Comparison of ENCODE assay signal across 15 cellular contexts in the genomic region with DNA sequence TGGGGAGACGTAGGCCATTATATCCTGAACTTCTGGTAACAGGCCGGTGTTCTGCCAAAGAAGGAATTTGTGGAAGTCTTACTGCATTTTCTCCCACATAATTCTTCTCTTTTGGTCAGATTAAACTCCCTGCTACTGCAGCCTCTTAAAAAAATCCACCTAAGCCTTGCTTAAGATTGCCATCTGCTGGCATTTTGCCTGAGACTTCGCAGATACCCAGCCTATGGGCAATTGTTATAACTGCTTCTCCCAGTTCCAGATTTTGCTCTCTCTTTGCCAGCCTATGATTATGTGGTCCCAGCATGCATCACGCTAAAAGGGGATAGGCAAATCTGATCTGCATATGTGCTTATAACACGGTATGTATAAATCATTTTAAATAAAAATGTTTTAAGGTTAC.
A peak's percentile ranks its signal among the peaks of the same experiment; 100 is the strongest.
DNase-seq lines count a peak whose midpoint lies in the region; TF ChIP-seq lines count a peak whose summit lies in the region.
"Had no signal": no experiment of that assay in that cellular context is flagged by ENCODE, and none has a peak within 500 bp of the region (broad histone marks: within the 10 kb centered on the region; RNA-seq: fewer than 3 reads in every experiment).

No MANE protein-coding gene starts in this region.

- no peak overlapping the region for H3K27ac ChIP-seq in sigmoid colon
- H3K27ac ChIP-seq: BLaER1 treated with 17β-estradiol and CSF1 and Interleukin-3, amounts not matched to agents 10 nM and 100 nM had no signal

- TF ChIP-seq CTCF in Calu3 (IDR thresholded peaks at IDR 0.05; ENCODE audit: unreplicated experiment) (no peak), nephron progenitor cell (IDR thresholded peaks at IDR 0.05) (no peak), sigmoid colon (IDR thresholded peaks at IDR 0.05) (no peak)

- no peaks in the 10 kb centered on the region for H3K9me3 Mint-ChIP-seq in Calu3 (ENCODE audit: low read depth, unreplicated experiment)
- no peaks in the 10 kb centered on the region for H3K9me3 Mint-ChIP-seq in nephron progenitor cell

- no peak overlapping the region for H3K4me3 ChIP-seq in sigmoid colon
- H3K4me3 ChIP-seq: BLaER1 treated with 17β-estradiol and CSF1 and Interleukin-3, amounts not matched to agents 10 nM and 100 nM; mucosa of descending colon had no signal

- no peak for TF ChIP-seq POLR2A in sigmoid colon (IDR thresholded peaks at IDR 0.05)

- CTCF ChIA-PET in Calu3 (lab: Charles Lee): no interaction called here

- DNase-seq in Calu3: peak; percentile 46
- DNase-seq in M059J (ENCODE audit: low read depth): peak; percentile 1
- DNase-seq in OCI-M1 (lab: John Stamatoyannopoulos, UW): peak; percentile 51
- DNase-seq in islet precursor cell: peak; percentile 52
- no peak for DNase-seq in dermis blood vessel endothelial cell
- no peak for DNase-seq in nephron progenitor cell
- DNase-seq in sigmoid colon: no peak
- DNase-seq in kidney glomerular epithelial cell (lab: John Stamatoyannopoulos, UW): no peak
- DNase-seq: cerebellar nuclear complex; mucosa of descending colon; NCI-H1105 treated with DMSO at 0.1 percent for 48 hours; stimulated activated naive CD8-positive, alpha-beta T cell treated with anti-CD3 and anti-CD28 coated beads, Interleukin-15, amount 100 ng/mL, for 72 hours; T1000 had no signal

- H3K36me3 Mint-ChIP-seq in Calu3 (ENCODE audit: insufficient read depth, unreplicated experiment) (no peaks in the 10 kb centered on the region), nephron progenitor cell (ENCODE audit: low read depth) (no peaks in the 10 kb centered on the region)
- H3K36me3 Mint-ChIP-seq: activated naive CD8-positive, alpha-beta T cell had no signal

- intact Hi-C loops in Calu3 (cut with micrococcal nuclease; ENCODE audit: unreplicated experiment) (loop anchor here (1.0 kb wide), 2 partner anchors 151 to 216 kb away; no protein-coding TSS in a partner anchor), sigmoid colon (cut with DNase I) (no loop called here)

- no TSS peak for BruUV-seq in Calu3 (replicated peaks; lab: Mats Ljungman, UMichigan)

- H3K27me3 ChIP-seq in sigmoid colon: no peaks in the 10 kb centered on the region
- H3K27me3 ChIP-seq: BLaER1 treated with 17β-estradiol and CSF1 and Interleukin-3, amounts not matched to agents 10 nM and 100 nM had no signal

- no peaks in the 10 kb centered on the region for H3K4me1 Mint-ChIP-seq in Calu3 (ENCODE audit: low read depth, unreplicated experiment)
- peaks cover 7% of the 10 kb centered on the region for H3K4me1 Mint-ChIP-seq in nephron progenitor cell
- H3K4me1 Mint-ChIP-seq: stimulated activated naive CD8-positive, alpha-beta T cell treated with anti-CD3 and anti-CD28 coated beads, Interleukin-15, amount 100 ng/mL, for 72 hours had no signal

- peaks cover 0 to 13% (median 8%) of the 10 kb centered on the region in 4 donors for H3K4me1 ChIP-seq in sigmoid colon

- H3K36me3 ChIP-seq in sigmoid colon: no peaks in the 10 kb centered on the region
- H3K36me3 ChIP-seq: BLaER1 treated with 17β-estradiol and CSF1 and Interleukin-3, amounts not matched to agents 10 nM and 100 nM had no signal

- H3K4me3 Mint-ChIP-seq in Calu3 (ENCODE audit: low read depth, unreplicated experiment): no peak overlapping the region
- no peak overlapping the region for H3K4me3 Mint-ChIP-seq in nephron progenitor cell
- H3K4me3 Mint-ChIP-seq: activated naive CD8-positive, alpha-beta T cell; stimulated activated naive CD8-positive, alpha-beta T cell treated with anti-CD3 and anti-CD28 coated beads, Interleukin-15, amount 100 ng/mL, for 72 hours had no signal

- TF ChIP-seq EP300 in sigmoid colon (IDR thresholded peaks at IDR 0.05): no peak

- H3K27ac Mint-ChIP-seq in Calu3 (ENCODE audit: unreplicated experiment) (no peak overlapping the region), nephron progenitor cell (no peak overlapping the region)
- H3K27ac Mint-ChIP-seq: activated naive CD8-positive, alpha-beta T cell; stimulated activated naive CD8-positive, alpha-beta T cell treated with anti-CD3 and anti-CD28 coated beads, Interleukin-15, amount 100 ng/mL, for 72 hours had no signal

- WGBS in sigmoid colon, 2 donors: 53 to 61% methylated on average over 5 of the region's 5 CpGs

- no peaks in the 10 kb centered on the region for H3K9me3 ChIP-seq in sigmoid colon
- H3K9me3 ChIP-seq: mucosa of descending colon had no signal

- H3K27me3 Mint-ChIP-seq in Calu3 (ENCODE audit: unreplicated experiment): no peaks in the 10 kb centered on the region
- H3K27me3 Mint-ChIP-seq in nephron progenitor cell (ENCODE audit: low read depth, poor library complexity): peaks cover 2% of the 10 kb centered on the region
- H3K27me3 Mint-ChIP-seq: activated naive CD8-positive, alpha-beta T cell; stimulated activated naive CD8-positive, alpha-beta T cell treated with anti-CD3 and anti-CD28 coated beads, Interleukin-15, amount 100 ng/mL, for 72 hours had no signal

Comparison
In these comparisons a context has a peak if more than half of its experiments do, and no peak if none do; other contexts are left out.
1. DNase-seq: peak in Calu3 (single experiment), M059J (single experiment), OCI-M1 (single experiment) and islet precursor cell (single experiment); none in dermis blood vessel endothelial cell (single experiment), nephron progenitor cell (single experiment), sigmoid colon (single experiment) and kidney glomerular epithelial cell (single experiment).